In genomic region chr2:12081481-12082210, GRCh38 we compare ENCODE assay signal across 1 cellular context.
TF ChIP-seq lines count a peak whose summit lies in the region.

No MANE protein-coding gene starts in this region.

TF ChIP-seq in K562, 482 proteins besides CTCF, POLR2A, EP300 and RAD21 (continued from another document):
- TF ChIP-seq PBX2 (CRISPR knock-in tag; IDR thresholded peaks at IDR 0.05; ENCODE audit: low read depth) (no peak), PBX2 (tag; conservative IDR thresholded peaks at IDR 0.05; ENCODE audit: low read depth) (peak; percentile 79), MEIS2 (IDR thresholded peaks at IDR 0.05; ENCODE audit: partially characterized antibody) (peak; percentile 88)
